In the genomic region with DNA sequence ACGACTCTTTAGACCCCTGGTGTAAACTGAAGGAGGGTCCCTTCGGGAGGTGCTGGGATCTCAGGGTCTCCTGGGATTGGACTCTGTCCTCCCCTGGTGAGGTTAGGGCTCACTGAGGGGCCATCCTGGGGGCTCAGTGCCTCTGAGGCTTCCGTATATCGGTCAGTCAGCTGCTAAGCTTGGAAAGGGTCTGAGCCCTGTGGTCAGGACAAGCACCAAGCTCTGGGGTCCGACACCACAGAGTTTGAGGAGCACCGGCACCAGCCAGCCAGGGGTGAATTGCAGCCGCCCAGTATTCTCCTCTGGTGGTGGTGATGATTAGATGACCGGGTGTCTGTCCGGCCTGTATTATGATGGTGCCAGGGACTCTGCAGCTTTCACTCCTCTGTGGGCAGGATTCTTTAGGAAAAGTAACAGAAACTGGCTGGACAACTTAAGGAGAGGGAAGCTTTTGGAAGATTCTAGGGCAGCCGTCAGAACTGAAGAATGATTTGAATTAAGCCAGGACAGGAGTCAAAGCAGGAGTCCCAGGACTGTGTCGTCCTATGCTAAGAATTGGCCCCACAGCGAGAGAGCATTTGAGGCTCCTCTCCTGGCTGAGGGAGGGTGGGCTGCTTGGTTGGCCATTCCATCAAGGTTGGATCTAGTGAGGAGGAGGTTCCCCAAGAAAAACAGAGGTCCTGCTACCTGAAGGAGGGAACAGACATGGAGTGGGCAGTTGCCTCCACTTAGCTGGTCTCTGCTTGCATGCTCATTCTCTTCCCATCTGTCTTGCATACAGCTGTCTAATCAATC, we compare ENCODE assay signal across 23 cellular contexts.
A peak's percentile ranks its signal among the peaks of the same experiment; 100 is the strongest.
DNase-seq lines count a peak whose midpoint lies in the region; ATAC-seq and TF ChIP-seq lines count a peak whose summit lies in the region.
"Had no signal": no experiment of that assay in that cellular context is flagged by ENCODE, and none has a peak within 500 bp of the region (broad histone marks: within the 10 kb centered on the region; RNA-seq: fewer than 3 reads in every experiment).

No MANE protein-coding gene starts in this region.

- WGBS in suprapubic skin = 95% methylated on average over 11 of the region's 12 CpGs

- no peaks in the 10 kb centered on the region for H3K36me3 Mint-ChIP-seq in natural killer cell
- H3K36me3 Mint-ChIP-seq: CD14-positive monocyte had no signal

- peak; percentile 3 for DNase-seq in DND-41
- peak; percentile 48 for DNase-seq in NCI-H526 treated with DMSO at 0.1 percent for 48 hours (lab: John Stamatoyannopoulos, UW)
- peak; percentile 7 for DNase-seq in natural killer cell
- DNase-seq in suprapubic skin (ENCODE audit: low spot score in 2 of 2) = peak; percentile 47 to 58
- DNase-seq: DMS53, EL, NCI-H1092, NCI-H1436 treated with DMSO at 0.1 percent for 48 hours, NCI-H1930, NCI-H226, NCI-H510A treated with DMSO at 0.1 percent for 48 hours, NCI-H774, Peyer's patch, SJCRH30 had no signal

- ATAC-seq in DND-41 (ENCODE audit: insufficient read depth, low read depth) (no peak), natural killer cell (no peak), HG03108 (IDR thresholded peaks at IDR 0.05; ENCODE audit: unreplicated experiment) (no peak), HG02973 (IDR thresholded peaks at IDR 0.05; ENCODE audit: unreplicated experiment) (no peak), GM21717 (IDR thresholded peaks at IDR 0.05; ENCODE audit: unreplicated experiment) (no peak)
- ATAC-seq: A549, HepG2, K562 had no signal

- no peak overlapping the region for H2AFZ ChIP-seq in DND-41 (ENCODE audit: low read depth, low read length)

- H3K4me3 ChIP-seq in DND-41 (ENCODE audit: low read depth in 1 of 2, low read length in 2 of 2) = no peak overlapping the region
- H3K4me3 ChIP-seq in suprapubic skin = no peak overlapping the region
- H3K4me3 ChIP-seq: A549, K562, Peyer's patch, SJCRH30 had no signal

- H3K9ac ChIP-seq in DND-41 (ENCODE audit: low read depth, low read length) = no peak overlapping the region

- H3K27me3 Mint-ChIP-seq in natural killer cell (ENCODE audit: low read depth in 2 of 2) = peaks cover 0 to 6% of the 10 kb centered on the region in 2 donors

- H3K27me3 ChIP-seq in DND-41 (ENCODE audit: insufficient read depth, low read length, poor library complexity) = no peaks in the 10 kb centered on the region
- H3K27me3 ChIP-seq in suprapubic skin = no peaks in the 10 kb centered on the region
- H3K27me3 ChIP-seq: Peyer's patch, SJCRH30 had no signal

- H3K4me1 ChIP-seq in DND-41 (ENCODE audit: insufficient read depth, low read length) (peaks cover 39% of the 10 kb centered on the region), suprapubic skin (peaks cover 20% of the 10 kb centered on the region)
- H3K4me1 ChIP-seq: A549, SJCRH30 had no signal

- peaks cover 4% of the 10 kb centered on the region for H3K9me3 ChIP-seq in DND-41 (ENCODE audit: insufficient read depth, low read length, severe bottlenecking)
- no peaks in the 10 kb centered on the region for H3K9me3 ChIP-seq in suprapubic skin
- H3K9me3 ChIP-seq: A549, Peyer's patch, SJCRH30 had no signal

- H3K27ac ChIP-seq in DND-41 (ENCODE audit: low read length) = no peak overlapping the region
- H3K27ac ChIP-seq in suprapubic skin = no peak overlapping the region
- H3K27ac ChIP-seq: A549, HL-60, Peyer's patch, SJCRH30 had no signal

- no peak for TF ChIP-seq CTCF in DND-41 (IDR thresholded peaks at IDR 0.05; ENCODE audit: borderline replicate concordance, extremely low read depth, low read length, poor library complexity, severe bottlenecking)
- no peak for TF ChIP-seq CTCF in natural killer cell (IDR thresholded peaks at IDR 0.05)
- TF ChIP-seq CTCF in suprapubic skin (IDR thresholded peaks at IDR 0.05) = no peak

- no peak overlapping the region for H3K4me3 Mint-ChIP-seq in natural killer cell
- H3K4me3 Mint-ChIP-seq: B cell, CD14-positive monocyte had no signal

- H3K4me2 ChIP-seq in DND-41 (ENCODE audit: insufficient read depth, low read length) = no peak overlapping the region
- H3K4me2 ChIP-seq: A549 had no signal

- H3K27ac Mint-ChIP-seq in natural killer cell = no peak overlapping the region
- H3K27ac Mint-ChIP-seq: B cell had no signal

- H3K79me2 ChIP-seq in DND-41 (ENCODE audit: insufficient read depth, low read length) = no peaks in the 10 kb centered on the region

- TF ChIP-seq EP300 in suprapubic skin (IDR thresholded peaks at IDR 0.05) = no peak

- no peaks in the 10 kb centered on the region for H3K9me3 Mint-ChIP-seq in natural killer cell

- H3K4me1 Mint-ChIP-seq in natural killer cell = peaks cover 17 to 19% of the 10 kb centered on the region in 2 donors

- no peak for TF ChIP-seq POLR2A in suprapubic skin (IDR thresholded peaks at IDR 0.05)

- H3K36me3 ChIP-seq in DND-41 (ENCODE audit: insufficient read depth, low read length) (no peaks in the 10 kb centered on the region), suprapubic skin (no peaks in the 10 kb centered on the region)
- H3K36me3 ChIP-seq: Peyer's patch, SJCRH30 had no signal

- no peaks in the 10 kb centered on the region for H4K20me1 ChIP-seq in DND-41 (ENCODE audit: insufficient read depth, low read length)

- intact Hi-C loops in natural killer cell (cut with micrococcal nuclease) = no loop called here
